ENCODE assay signal across 8 cellular contexts in genomic region chr5:157273131-157273556, GRCh38. TPM values are rescaled to one million over a fixed set of nuclear protein-coding genes. Genes with fewer than 3 reads are reported as not detected.
DNase-seq lines count a peak whose midpoint lies in the region; ATAC-seq and TF ChIP-seq lines count a peak whose summit lies in the region.

No MANE protein-coding gene starts in this region.

- in situ Hi-C loops in brain microvascular endothelial cell (cut with HindIII; ENCODE audit: low pct_ligation_motif_present, low sequenced_read_pairs) = no loop called here

- intact Hi-C loops in CD4-positive, alpha-beta T cell (cut with DNase I, micrococcal nuclease) = loop anchor here (2.0 kb wide), 2 partner anchors 16 to 20 kb away; no protein-coding TSS in a partner anchor
- intact Hi-C loops in activated CD4-positive, alpha-beta memory T cell treated with anti-CD3 and anti-CD28 coated beads for 36 hours (cut with micrococcal nuclease) = loop anchor here (1.0 to 5.0 kb wide), 6 partner anchors 8 to 1934 kb away; partner anchors contain the start of gene RNF145

- no peaks in the 10 kb centered on the region for H3K27me3 ChIP-seq in CD4-positive, alpha-beta T cell (ENCODE audit: control insufficient read depth, insufficient read depth, low read length)
- no peaks in the 10 kb centered on the region for H3K27me3 ChIP-seq in brain microvascular endothelial cell (replicated peaks)

- no peak overlapping the region for H3K4me3 ChIP-seq in brain microvascular endothelial cell (ENCODE audit: low read depth, low read length)

- POLR2A ChIA-PET in CD4-positive, alpha-beta T cell (lab: Charles Lee) = interaction anchor here (0.6 to 4.7 kb wide), 20 partner anchors 10 to 130 kb away, joined by 3 to 93 read pairs (median 17); partner anchors contain the start of gene MED7
- POLR2A ChIA-PET in activated CD4-positive, alpha-beta memory T cell treated with anti-CD3 and anti-CD28 coated beads for 36 hours (lab: Charles Lee) = interaction anchor here (0.6 to 3.3 kb wide), 22 partner anchors 10 to 1935 kb away, joined by 3 to 25 read pairs (median 6); partner anchors contain the start of genes ITK and MED7

- no peaks in the 10 kb centered on the region for H3K27me3 Mint-ChIP-seq in CD4-positive, alpha-beta T cell
- H3K27me3 Mint-ChIP-seq in activated CD4-positive, alpha-beta memory T cell treated with anti-CD3 and anti-CD28 coated beads for 36 hours = no peaks in the 10 kb centered on the region

- no peaks in the 10 kb centered on the region for H3K9me3 Mint-ChIP-seq in CD4-positive, alpha-beta T cell
- H3K9me3 Mint-ChIP-seq in activated CD4-positive, alpha-beta memory T cell treated with anti-CD3 and anti-CD28 coated beads for 36 hours = no peaks in the 10 kb centered on the region

- H3K9me3 ChIP-seq in CD4-positive, alpha-beta T cell (ENCODE audit: control insufficient read depth, low read length) = no peaks in the 10 kb centered on the region

- peak overlapping the region; percentile 94 for H3K27ac ChIP-seq in CD4-positive, alpha-beta T cell (ENCODE audit: low read depth, low read length)
- H3K27ac ChIP-seq in brain microvascular endothelial cell = no peak overlapping the region

- H3K4me3 Mint-ChIP-seq in CD4-positive, alpha-beta T cell = peak overlapping the region; percentile 77
- H3K4me3 Mint-ChIP-seq in activated CD4-positive, alpha-beta memory T cell treated with anti-CD3 and anti-CD28 coated beads for 36 hours = peak overlapping the region; percentile 74

- no peak for DNase-seq in CD4-positive, alpha-beta T cell
- peak; percentile 60 for DNase-seq in activated CD4-positive, alpha-beta memory T cell treated with anti-CD3 and anti-CD28 coated beads for 36 hours
- DNase-seq in brain microvascular endothelial cell (no peak), NCI-H774 (lab: John Stamatoyannopoulos, UW) (no peak), T-helper 9 cell (no peak), C1 segment of cervical spinal cord (lab: John Stamatoyannopoulos, UW) (no peak)

- H3K36me3 Mint-ChIP-seq in CD4-positive, alpha-beta T cell (ENCODE audit: low read depth) = peaks cover 53% of the 10 kb centered on the region
- H3K36me3 Mint-ChIP-seq in activated CD4-positive, alpha-beta memory T cell treated with anti-CD3 and anti-CD28 coated beads for 36 hours = peaks cover 26% of the 10 kb centered on the region

- CTCF ChIA-PET in CD4-positive, alpha-beta T cell (lab: Charles Lee) = interaction anchor here (1.1 to 2.5 kb wide), 5 partner anchors 11 to 30 kb away, joined by 3 to 14 read pairs (median 6); no protein-coding TSS in a partner anchor
- CTCF ChIA-PET in activated CD4-positive, alpha-beta memory T cell treated with anti-CD3 and anti-CD28 coated beads for 36 hours (lab: Charles Lee) = interaction anchor here (1.0 to 3.5 kb wide), 12 partner anchors 8 to 458 kb away, joined by 4 to 25 read pairs (median 6); partner anchors contain the start of genes MED7 and THG1L

- H3K4me1 Mint-ChIP-seq in CD4-positive, alpha-beta T cell (ENCODE audit: low read depth) = peaks cover 95% of the 10 kb centered on the region
- H3K4me1 Mint-ChIP-seq in activated CD4-positive, alpha-beta memory T cell treated with anti-CD3 and anti-CD28 coated beads for 36 hours (ENCODE audit: low read depth) = peaks cover 80% of the 10 kb centered on the region

- TF ChIP-seq CTCF in CD4-positive, alpha-beta T cell (IDR thresholded peaks at IDR 0.05) = no peak
- TF ChIP-seq CTCF in brain microvascular endothelial cell (IDR thresholded peaks at IDR 0.05; ENCODE audit: low read depth, low read length, missing control alignments) = no peak

- no peak for ATAC-seq in CD4-positive, alpha-beta T cell (ENCODE audit: poor library complexity)
- ATAC-seq in GM19324 (IDR thresholded peaks at IDR 0.05; ENCODE audit: low FRiP score, unreplicated experiment) (peak; percentile 56), HG03159 (IDR thresholded peaks at IDR 0.05; ENCODE audit: unreplicated experiment) (peak; percentile 47)

- H3K36me3 ChIP-seq in brain microvascular endothelial cell (replicated peaks) = no peaks in the 10 kb centered on the region

- H3K27ac Mint-ChIP-seq in CD4-positive, alpha-beta T cell = peak overlapping the region; percentile 93
- peak overlapping the region; percentile 97 for H3K27ac Mint-ChIP-seq in activated CD4-positive, alpha-beta memory T cell treated with anti-CD3 and anti-CD28 coated beads for 36 hours

RNA-seq across cellular contexts. Expression of gene CYFIP2, which starts 7.2 kb away (rescaled TPM):
- total RNA-seq in CD4-positive, alpha-beta T cell = 100 to 1,000 TPM; 271 to 287 TPM
- 100 to 1,000 TPM; 319 to 321 TPM for total RNA-seq in activated CD4-positive, alpha-beta memory T cell treated with anti-CD3 and anti-CD28 coated beads for 36 hours
